Comparison of ENCODE assay signal across 21 cellular contexts in the genomic region with DNA sequence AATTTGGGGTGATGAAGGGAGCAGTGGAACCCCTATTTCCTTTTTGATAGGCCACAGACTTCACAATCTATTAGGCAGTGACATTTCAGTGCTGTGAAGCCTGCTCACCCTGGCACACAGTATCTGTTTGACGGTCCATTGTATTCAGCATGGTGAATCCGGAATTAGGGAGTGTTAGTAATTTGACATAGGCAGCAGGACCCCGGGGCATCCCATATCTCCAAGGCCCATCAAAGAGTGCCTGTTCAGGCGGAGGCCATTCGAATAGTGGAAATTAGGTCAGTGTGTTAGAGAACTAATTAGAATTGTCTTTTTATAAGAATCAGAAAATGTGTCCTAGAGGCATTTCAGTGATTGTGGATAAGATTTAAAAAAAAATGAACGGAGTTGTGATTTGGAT.
"Had no signal": no experiment of that assay in that cellular context is flagged by ENCODE, and none has a peak within 500 bp of the region (broad histone marks: within the 10 kb centered on the region; RNA-seq: fewer than 3 reads in every experiment).

No MANE protein-coding gene starts in this region.

- ATAC-seq: K562 had no signal

- H3K27me3 Mint-ChIP-seq: IgD-negative memory B cell had no signal

- H3K4me3 Mint-ChIP-seq: IgD-negative memory B cell had no signal

- DNase-seq: Kasumi-1, MM.1S, NCI-H1092 treated with DMSO at 0.1 percent for 48 hours, NCI-H1436, NCI-H187, NCI-H2029, NCI-H2081 treated with DMSO at 0.1 percent for 48 hours, NCI-H226, NCI-H446, NCI-H510A, NCI-H524 treated with DMSO at 0.1 percent for 48 hours, NCI-H69, NCI-H774, Right ventricle myocardium superior, RPMI8226, SIG-M5 had no signal

- H3K4me1 ChIP-seq: SJSA1 had no signal

- H3K27ac ChIP-seq: HL-60, KMS-11, SJSA1 had no signal

- H3K27me3 ChIP-seq: SJSA1 had no signal

- H3K27ac Mint-ChIP-seq: IgD-negative memory B cell had no signal

- H3K9ac ChIP-seq: KMS-11 had no signal

- H3K4me2 ChIP-seq: KMS-11 had no signal

- H3K36me3 ChIP-seq: SJSA1 had no signal

- H3K4me1 Mint-ChIP-seq: IgD-negative memory B cell had no signal

- H3K4me3 ChIP-seq: K562, SJSA1 had no signal
